Comparison of ENCODE assay signal across 15 cellular contexts in the genomic region with DNA sequence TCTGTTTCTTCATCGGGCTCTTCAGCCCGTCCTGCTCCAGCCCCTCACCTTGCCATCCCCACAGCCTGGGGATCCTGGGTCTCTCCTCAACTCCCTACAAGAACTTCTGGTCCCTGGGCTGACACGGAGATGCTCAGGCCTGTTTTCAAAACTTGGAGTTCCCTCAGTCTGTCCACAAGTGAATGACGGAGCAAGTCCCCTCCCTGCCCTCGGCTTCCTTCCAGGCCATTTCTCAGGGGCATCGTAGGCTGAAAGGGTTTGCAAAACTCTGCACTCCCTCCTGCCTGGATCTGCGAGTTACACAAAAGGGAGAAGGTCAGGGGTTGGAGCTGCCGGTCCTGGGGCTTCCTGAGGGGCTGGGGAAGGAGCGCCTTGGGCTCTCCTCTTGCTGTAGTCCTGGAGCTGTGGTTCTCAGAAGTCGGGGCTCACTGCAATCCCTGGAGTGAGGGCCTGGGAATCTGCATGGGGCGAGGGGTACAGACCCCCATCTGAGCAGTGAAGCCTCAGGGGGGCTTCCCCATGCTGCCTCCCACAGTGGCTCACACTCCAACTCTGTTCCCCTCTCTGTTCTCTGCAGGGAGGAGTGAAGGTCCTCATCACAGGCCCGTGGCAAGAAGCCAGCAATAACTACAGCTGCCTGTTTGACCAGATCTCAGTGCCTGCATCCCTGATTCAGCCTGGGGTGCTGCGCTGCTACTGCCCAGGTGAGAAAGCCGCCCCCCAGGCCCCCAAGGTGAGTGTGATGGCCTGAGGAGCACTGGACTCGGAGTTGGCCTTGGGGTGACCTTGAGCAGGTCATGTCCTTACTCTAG.
DNase-seq lines count a peak whose midpoint lies in the region; ATAC-seq and TF ChIP-seq lines count a peak whose summit lies in the region.
"Had no signal": no experiment of that assay in that cellular context is flagged by ENCODE, and none has a peak within 500 bp of the region (broad histone marks: within the 10 kb centered on the region; RNA-seq: fewer than 3 reads in every experiment).

No MANE protein-coding gene starts in this region.

- no peak for TF ChIP-seq CTCF in H9 (conservative IDR thresholded peaks at IDR 0.05)
- TF ChIP-seq CTCF in endodermal cell (conservative IDR thresholded peaks at IDR 0.05), result no peak
- TF ChIP-seq CTCF in nephron (IDR thresholded peaks at IDR 0.05; ENCODE audit: unreplicated experiment in 3 of 3), result no peak
- no peak for TF ChIP-seq CTCF in adrenal gland (IDR thresholded peaks at IDR 0.05)

- H3K36me3 ChIP-seq in BLaER1, result no peaks in the 10 kb centered on the region
- no peaks in the 10 kb centered on the region for H3K36me3 ChIP-seq in endodermal cell (ENCODE audit: control insufficient read depth, insufficient read depth, low read length)
- no peaks in the 10 kb centered on the region for H3K36me3 ChIP-seq in adrenal gland (replicated peaks in 1 of 2)
- H3K36me3 ChIP-seq: ovary, thoracic aorta had no signal

- no peak overlapping the region for H3K4ac ChIP-seq in H9 (ENCODE audit: low read depth, low read length)

- H3K23me2 ChIP-seq in H9 (ENCODE audit: insufficient read length, low read depth, low read length, poor library complexity, severe bottlenecking), result no peaks in the 10 kb centered on the region

- peaks cover 65% of the 10 kb centered on the region for H3K4me1 ChIP-seq in BLaER1
- H3K4me1 ChIP-seq in H9 (ENCODE audit: insufficient read depth, low read length), result no peaks in the 10 kb centered on the region; the same call in 1 of the 2 replicates
- H3K4me1 ChIP-seq in endodermal cell (ENCODE audit: control insufficient read depth, insufficient read depth, low read length), result peaks cover 9% of the 10 kb centered on the region
- no peaks in the 10 kb centered on the region for H3K4me1 ChIP-seq in adrenal gland (replicated peaks in 1 of 2)

- no peak overlapping the region for H2AFZ ChIP-seq in H9 (ENCODE audit: low read length)

- no peak for TF ChIP-seq POLR2A in adrenal gland (IDR thresholded peaks at IDR 0.05)

- H3K9ac ChIP-seq in BLaER1, result no peak overlapping the region
- H3K9ac ChIP-seq in H9 (ENCODE audit: extremely low read depth, insufficient read length, low read length), result no peak overlapping the region
- H3K9ac ChIP-seq in endodermal cell (ENCODE audit: extremely low read depth, low read length, poor library complexity, severe bottlenecking), result no peak overlapping the region

- peak overlapping the region; percentile 9 for H3K18ac ChIP-seq in H9 (ENCODE audit: insufficient read length, low read depth, low read length)

- H3K4me1 Mint-ChIP-seq in H9 (peaks cover 12 to 29% of the 10 kb centered on the region in 2 experiments), endodermal cell (peaks cover 14% of the 10 kb centered on the region), nephron (peaks cover 5% of the 10 kb centered on the region)

- peak overlapping the region in 1 of 3 experiments; percentile 72; a peak in 1 of 7 replicates for H3K27ac Mint-ChIP-seq in H9
- peak overlapping the region; percentile 50 for H3K27ac Mint-ChIP-seq in endodermal cell
- H3K27ac Mint-ChIP-seq in nephron, result peak overlapping the region in 2 of 3 experiments; percentile 47 to 57
- H3K27ac Mint-ChIP-seq: activated B cell treated with CpG ODN at 0.5 μM for 24 hours; activated naive CD8-positive, alpha-beta T cell; memory B cell had no signal

- H3K4me3 Mint-ChIP-seq in H9, result peak overlapping the region in 1 of 2 experiments; percentile 74; a peak in 2 of 5 replicates
- peak overlapping the region; percentile 45 for H3K4me3 Mint-ChIP-seq in endodermal cell
- peak overlapping the region in 1 of 3 experiments; percentile 64 for H3K4me3 Mint-ChIP-seq in nephron
- H3K4me3 Mint-ChIP-seq: activated B cell treated with CpG ODN at 0.5 μM for 24 hours; activated naive CD8-positive, alpha-beta T cell; memory B cell had no signal

- no peak overlapping the region for H3K23ac ChIP-seq in H9 (ENCODE audit: insufficient read length, low read depth, low read length)

- no peak overlapping the region for H2BK15ac ChIP-seq in H9 (ENCODE audit: low read depth, low read length)

- H3K56ac ChIP-seq in H9 (ENCODE audit: insufficient read length, low read depth, low read length), result no peak overlapping the region

- no peak overlapping the region for H4K8ac ChIP-seq in H9 (replicated peaks; ENCODE audit: insufficient read length, low read depth, low read length)

- H3K14ac ChIP-seq in H9 (ENCODE audit: insufficient read depth, low read length), result peak overlapping the region; percentile 69; the same call in 1 of the 2 replicates

- H3K9me3 ChIP-seq in BLaER1 (no peaks in the 10 kb centered on the region), H9 (ENCODE audit: control insufficient read depth, low read depth, low read length) (no peaks in the 10 kb centered on the region), endodermal cell (ENCODE audit: control insufficient read depth, low read length) (no peaks in the 10 kb centered on the region), adrenal gland (replicated peaks in 1 of 3) (no peaks in the 10 kb centered on the region)
- H3K9me3 ChIP-seq: ovary, thoracic aorta had no signal

- H2BK12ac ChIP-seq in H9 (ENCODE audit: insufficient read length, low read depth, low read length), result no peak overlapping the region

- H2BK120ac ChIP-seq in H9 (ENCODE audit: low read depth, low read length, poor library complexity, severe bottlenecking), result no peak overlapping the region

- H3K79me2 ChIP-seq in H9 (ENCODE audit: insufficient read depth, low read length), result no peaks in the 10 kb centered on the region

- H4K5ac ChIP-seq in H9 (ENCODE audit: insufficient read length, low read depth, low read length), result no peak overlapping the region

- no peaks in the 10 kb centered on the region for H3K36me3 Mint-ChIP-seq in H9 (ENCODE audit: insufficient read depth in 1 of 3, low read depth in 3 of 3)
- no peaks in the 10 kb centered on the region for H3K36me3 Mint-ChIP-seq in endodermal cell (ENCODE audit: low read depth)
- H3K36me3 Mint-ChIP-seq in nephron (ENCODE audit: low read depth), result no peaks in the 10 kb centered on the region
- H3K36me3 Mint-ChIP-seq: activated naive CD8-positive, alpha-beta T cell; memory B cell had no signal

- H4K20me1 ChIP-seq in BLaER1 (no peaks in the 10 kb centered on the region), H9 (ENCODE audit: control insufficient read depth, insufficient read depth, insufficient read length) (no peaks in the 10 kb centered on the region)

- H3K9me3 Mint-ChIP-seq in H9 (no peaks in the 10 kb centered on the region; a peak in 1 of 5 replicates), endodermal cell (no peaks in the 10 kb centered on the region), nephron (no peaks in the 10 kb centered on the region)
- H3K9me3 Mint-ChIP-seq: activated B cell treated with CpG ODN at 0.5 μM for 24 hours, memory B cell had no signal

- H3K4me3 ChIP-seq in BLaER1 (no peak overlapping the region), endodermal cell (ENCODE audit: low read length) (no peak overlapping the region), adrenal gland (no peak overlapping the region)
- H3K4me3 ChIP-seq: ovary, thoracic aorta had no signal

- H3K79me1 ChIP-seq in H9 (ENCODE audit: insufficient read depth, low read depth, low read length, poor library complexity, severe bottlenecking), result no peaks in the 10 kb centered on the region

- no CpG with 5 or more reads among the region's 15 CpGs for WGBS in H9 (ENCODE audit: extremely low coverage, insufficient read length, low lambda C conversion rate)
- WGBS in endodermal cell (ENCODE audit: insufficient coverage in 1 of 2, insufficient read length in 1 of 2), 2 experiments, result 80 to 81% methylated on average over 10 to 15 of the region's 15 CpGs
- 63 to 71% (median 64%) methylated on average over 13 to 15 of the region's 15 CpGs for WGBS in adrenal gland, 4 donors

- no peak overlapping the region for H2BK20ac ChIP-seq in H9 (ENCODE audit: low read depth, low read length, poor library complexity, severe bottlenecking)

- H3K27me3 ChIP-seq in BLaER1, result no peaks in the 10 kb centered on the region
- H3K27me3 ChIP-seq in H9 (ENCODE audit: insufficient read depth, low read length), result no peaks in the 10 kb centered on the region
- no peaks in the 10 kb centered on the region for H3K27me3 ChIP-seq in endodermal cell (ENCODE audit: control insufficient read depth, insufficient read depth, low read length, poor library complexity, severe bottlenecking)
- no peaks in the 10 kb centered on the region for H3K27me3 ChIP-seq in adrenal gland
- H3K27me3 ChIP-seq: ovary had no signal

- H3T11ph ChIP-seq in H9 (ENCODE audit: low read length), result no peak overlapping the region

- H3K4me2 ChIP-seq in BLaER1 (peak overlapping the region; percentile 55), H9 (ENCODE audit: insufficient read depth, insufficient read length, low read length) (peak overlapping the region; percentile 19)

- intact Hi-C loops in adrenal gland (cut with DNase I), result no loop called here

- H3K27me3 Mint-ChIP-seq in H9 (ENCODE audit: low read depth) (peaks cover 19% of the 10 kb centered on the region), endodermal cell (ENCODE audit: insufficient read depth) (no peaks in the 10 kb centered on the region), nephron (ENCODE audit: low read depth) (peaks cover 18% of the 10 kb centered on the region)

- H2AK5ac ChIP-seq in H9 (ENCODE audit: insufficient read length, low read length), result no peak overlapping the region

- no peak overlapping the region for H4K91ac ChIP-seq in H9 (ENCODE audit: insufficient read length, low read depth, low read length)

- no peak overlapping the region for H2BK5ac ChIP-seq in H9 (ENCODE audit: insufficient read length, low read length)

- H3K27ac ChIP-seq in BLaER1 (no peak overlapping the region), H9 (ENCODE audit: insufficient read length, low read depth, low read length) (no peak overlapping the region), endodermal cell (ENCODE audit: low read depth, low read length) (peak overlapping the region; percentile 100), adrenal gland (peak overlapping the region in 1 of 5 donors; percentile 85)
- H3K27ac ChIP-seq: ovary, thoracic aorta had no signal

- ATAC-seq in HG03439 (IDR thresholded peaks at IDR 0.05; ENCODE audit: unreplicated experiment), result no peak

- DNase-seq in H9 (no peak), endodermal cell (no peak), HuH-7 (ENCODE audit: low spot score) (no peak), AML-193 (lab: John Stamatoyannopoulos, UW) (no peak), adrenal gland (no peak)
- DNase-seq: activated B cell treated with CpG ODN at 0.5 μM for 24 hours; activated CD8-positive, alpha-beta memory T cell treated with anti-CD3 and anti-CD28 coated beads, Interleukin-2, amount 50 U/mL, for 4 hours; ovary; stimulated activated CD4-positive, alpha-beta T cell treated with anti-CD3 and anti-CD28 coated beads, Interleukin-15, amount 100 ng/mL, for 24 hours had no signal
